10 cellular contexts compared by ENCODE assay signal in genomic region chr7:73307436-73307835, GRCh38. TPM values are rescaled to one million over a fixed set of nuclear protein-coding genes. Genes with fewer than 3 reads are reported as not detected.
A peak's percentile ranks its signal among the peaks of the same experiment; 100 is the strongest.
DNase-seq lines count a peak whose midpoint lies in the region; ATAC-seq and TF ChIP-seq lines count a peak whose summit lies in the region.
"Had no signal": no experiment of that assay in that cellular context is flagged by ENCODE, and none has a peak within 500 bp of the region (broad histone marks: within the 10 kb centered on the region; RNA-seq: fewer than 3 reads in every experiment).

No MANE protein-coding gene starts in this region.

- no peaks in the 10 kb centered on the region for H3K9me2 ChIP-seq in Karpas-422 (replicated peaks; ENCODE audit: insufficient read depth, low read length)

- H2AFZ ChIP-seq in Karpas-422 (ENCODE audit: low read length): no peak overlapping the region
- no peak overlapping the region for H2AFZ ChIP-seq in neuron (ENCODE audit: low read depth, low read length)

- peaks cover 22% of the 10 kb centered on the region for H3K79me2 ChIP-seq in Karpas-422 (ENCODE audit: low read length)

- H3K4me1 ChIP-seq in Karpas-422 (ENCODE audit: low read length) (peaks cover 16% of the 10 kb centered on the region), neuron (ENCODE audit: insufficient read depth, low read length) (peaks cover 6% of the 10 kb centered on the region), left lung (peaks cover 0 to 29% of the 10 kb centered on the region in 2 donors)

- TF ChIP-seq CTCF in Calu3 (IDR thresholded peaks at IDR 0.05; ENCODE audit: unreplicated experiment) (no peak), left lung (IDR thresholded peaks at IDR 0.05) (no peak), lower leg skin (IDR thresholded peaks at IDR 0.05) (no peak)

- peaks cover 18% of the 10 kb centered on the region for H3K36me3 Mint-ChIP-seq in Calu3 (ENCODE audit: insufficient read depth, unreplicated experiment)
- H3K36me3 Mint-ChIP-seq in dendritic cell treated with granulocyte-macrophage colony-stimulating factor and Interleukin-4, amounts not matched to agents 40 ng/mL and 50 ng/mL, for 4 days (ENCODE audit: low read depth): peaks cover 59% of the 10 kb centered on the region

- H3K9me3 ChIP-seq in Karpas-422 (ENCODE audit: low read length) (no peaks in the 10 kb centered on the region), neuron (ENCODE audit: low read length) (no peaks in the 10 kb centered on the region), left lung (no peaks in the 10 kb centered on the region)

- CTCF ChIA-PET in Calu3 (lab: Charles Lee): no interaction called here

- no peak for DNase-seq in Calu3
- no peak for DNase-seq in Karpas-422
- no peak for DNase-seq in left lung
- DNase-seq in lower leg skin (ENCODE audit: low spot score in 2 of 2): no peak
- DNase-seq in AG08396 (ENCODE audit: low spot score): no peak
- DNase-seq in activated CD4-positive, alpha-beta T cell treated with anti-CD3 and anti-CD28 coated beads, Interleukin-2, amount 50 U/mL, for 4 hours: no peak
- DNase-seq: GF-D8; stimulated activated CD4-positive, alpha-beta T cell treated with anti-CD3 and anti-CD28 coated beads, Interleukin-4, amount 100 ng/mL, for 24 hours had no signal

- H3K4me1 Mint-ChIP-seq in Calu3 (ENCODE audit: low read depth, unreplicated experiment): peaks cover 10% of the 10 kb centered on the region
- peaks cover 24% of the 10 kb centered on the region for H3K4me1 Mint-ChIP-seq in dendritic cell treated with granulocyte-macrophage colony-stimulating factor and Interleukin-4, amounts not matched to agents 40 ng/mL and 50 ng/mL, for 4 days (ENCODE audit: low read depth)

- peak overlapping the region; percentile 74 for H3K4me3 Mint-ChIP-seq in Calu3 (ENCODE audit: low read depth, unreplicated experiment)
- peak overlapping the region; percentile 98 for H3K4me3 Mint-ChIP-seq in dendritic cell treated with granulocyte-macrophage colony-stimulating factor and Interleukin-4, amounts not matched to agents 40 ng/mL and 50 ng/mL, for 4 days

- H3K9ac ChIP-seq in Karpas-422 (ENCODE audit: low read length): peak overlapping the region; percentile 87

- peak overlapping the region; percentile 98 for H3K4me3 ChIP-seq in Karpas-422 (ENCODE audit: low read length)
- peak overlapping the region; percentile 64 for H3K4me3 ChIP-seq in neuron (ENCODE audit: low read length)
- peak overlapping the region in 1 of 2 donors; percentile 85 for H3K4me3 ChIP-seq in left lung
- H3K4me3 ChIP-seq in lower leg skin (ENCODE audit: low read depth, poor library complexity, severe bottlenecking): no peak overlapping the region

- WGBS in lower leg skin, 2 donors: 93% methylated on average over 13 of the region's 13 CpGs

- no peak for TF ChIP-seq POLR2A in lower leg skin (IDR thresholded peaks at IDR 0.05)

- peaks cover 5% of the 10 kb centered on the region for H3K36me3 ChIP-seq in Karpas-422 (ENCODE audit: insufficient read depth, low read length)
- H3K36me3 ChIP-seq in neuron (ENCODE audit: insufficient read depth, low read length): peaks cover 31% of the 10 kb centered on the region
- peaks cover 0 to 46% of the 10 kb centered on the region in 2 donors for H3K36me3 ChIP-seq in left lung

- no peaks in the 10 kb centered on the region for H3K27me3 ChIP-seq in Karpas-422 (ENCODE audit: low read length)
- H3K27me3 ChIP-seq in neuron (ENCODE audit: insufficient read depth, low read length): no peaks in the 10 kb centered on the region
- H3K27me3 ChIP-seq in left lung: no peaks in the 10 kb centered on the region

- BruUV-seq in Calu3 (replicated peaks; lab: Mats Ljungman, UMichigan): no TSS peak

- no peaks in the 10 kb centered on the region for H3K9me3 Mint-ChIP-seq in Calu3 (ENCODE audit: low read depth, unreplicated experiment)
- no peaks in the 10 kb centered on the region for H3K9me3 Mint-ChIP-seq in dendritic cell treated with granulocyte-macrophage colony-stimulating factor and Interleukin-4, amounts not matched to agents 40 ng/mL and 50 ng/mL, for 4 days

- H3K4me2 ChIP-seq in Karpas-422 (ENCODE audit: low read depth, low read length, poor library complexity, severe bottlenecking): peak overlapping the region; percentile 77

- no peak for ATAC-seq in left lung

- intact Hi-C loops in Calu3 (cut with micrococcal nuclease; ENCODE audit: unreplicated experiment): no loop called here
- intact Hi-C loops in dendritic cell treated with granulocyte-macrophage colony-stimulating factor and Interleukin-4, amounts not matched to agents 40 ng/mL and 50 ng/mL, for 4 days (cut with micrococcal nuclease): no loop called here
- intact Hi-C loops in left lung (cut with DNase I): no loop called here
- intact Hi-C loops in lower leg skin (cut with DNase I; ENCODE audit: low total_unique reads): no loop called here

- H3K27ac ChIP-seq in Karpas-422 (ENCODE audit: low read length): no peak overlapping the region
- no peak overlapping the region for H3K27ac ChIP-seq in left lung

- peaks cover 10% of the 10 kb centered on the region; the same call in 1 of the 2 replicates for H4K20me1 ChIP-seq in Karpas-422 (ENCODE audit: insufficient read depth, low read depth, low read length)

- no peak overlapping the region for H3K27ac Mint-ChIP-seq in Calu3 (ENCODE audit: unreplicated experiment)
- H3K27ac Mint-ChIP-seq in dendritic cell treated with granulocyte-macrophage colony-stimulating factor and Interleukin-4, amounts not matched to agents 40 ng/mL and 50 ng/mL, for 4 days: peak overlapping the region; percentile 92

- H3K27me3 Mint-ChIP-seq in Calu3 (ENCODE audit: unreplicated experiment): no peaks in the 10 kb centered on the region
- no peaks in the 10 kb centered on the region for H3K27me3 Mint-ChIP-seq in dendritic cell treated with granulocyte-macrophage colony-stimulating factor and Interleukin-4, amounts not matched to agents 40 ng/mL and 50 ng/mL, for 4 days

RNA-seq across cellular contexts. Expression of gene NSUN5, which starts 1.2 kb away (rescaled TPM):
- total RNA-seq in Calu3 (2022) (17.5 and 21.5 TPM in 2 replicates), left lung (10 to 100 TPM; 23.4 to 26.0 TPM), lower leg skin (10 to 100 TPM; 31.4 to 39.7 (median 35.0) TPM)
- 31.6 and 39.4 TPM in 2 replicates for total RNA-seq in Karpas-422 (2014; rRNA removed; shearing (Covaris generic); ENCODE audit: low replicate concordance)

RNA-seq across cellular contexts. Expression of gene TRIM50, which starts 20.4 kb away (rescaled TPM):
- not detected in 2 replicates for total RNA-seq in Calu3 (2022)
- total RNA-seq in Karpas-422 (2014; rRNA removed; shearing (Covaris generic); ENCODE audit: low replicate concordance): not detected in 2 replicates
- total RNA-seq in left lung: under 1 TPM; 0.34 to 0.38 TPM
- under 1 TPM in 1 of 4 donors, not detected in 3; 0.39 TPM for total RNA-seq in lower leg skin

RNA-seq across cellular contexts. Expression of gene FKBP6, which starts 20.5 kb away (rescaled TPM):
- total RNA-seq in Calu3 (2022) (not detected in 2 replicates), left lung (under 1 TPM in 1 of 2 donors, not detected in 1; 0.18 TPM), lower leg skin (under 1 TPM in 1 of 4 donors, not detected in 3; 0.15 TPM)
- total RNA-seq in Karpas-422 (2014; rRNA removed; shearing (Covaris generic); ENCODE audit: low replicate concordance): not detected in 2 replicates
